In the genomic region with DNA sequence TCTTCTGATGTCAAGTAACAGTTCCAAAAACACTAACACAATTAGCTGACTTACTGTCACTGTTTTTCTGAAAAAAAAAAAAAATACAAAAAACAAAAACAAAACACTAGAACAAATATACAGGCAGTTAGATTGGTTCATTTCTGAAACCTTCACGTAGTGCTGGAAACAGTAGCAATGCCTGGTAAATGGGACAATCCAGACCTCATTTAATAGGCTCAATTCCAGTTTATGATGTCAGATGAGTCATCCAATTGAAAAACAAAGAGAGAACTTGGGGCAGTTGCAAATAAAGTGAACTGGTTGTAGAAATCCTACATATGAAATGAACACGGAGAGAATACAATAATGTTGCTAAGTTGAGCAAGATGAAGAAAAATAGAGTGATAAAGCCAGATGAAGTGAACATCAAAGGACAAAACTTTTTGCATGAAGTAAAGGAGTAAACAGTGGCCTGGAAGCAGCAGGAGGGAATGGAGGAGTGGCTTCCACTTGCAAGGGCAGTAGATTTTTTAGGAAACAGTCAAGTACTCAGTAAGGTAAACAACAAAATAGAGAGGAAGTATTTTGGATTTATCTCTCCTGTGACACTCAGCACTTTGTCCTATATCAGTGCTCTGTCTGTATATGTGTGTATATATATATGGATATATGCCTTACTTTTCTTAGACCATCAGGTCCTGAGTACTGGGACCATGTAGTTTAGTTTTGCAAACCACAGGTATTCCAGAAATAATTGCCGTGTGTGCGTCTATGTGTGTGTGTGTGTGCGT, we compare ENCODE assay signal across 1 cellular context.
TF ChIP-seq lines count a peak whose summit lies in the region.

No MANE protein-coding gene starts in this region.

TF ChIP-seq in K562, 482 proteins besides CTCF, POLR2A, EP300 and RAD21 (continued from another document and continues in another):
- TF ChIP-seq STAG1 (CRISPR knock-in tag; IDR thresholded peaks at IDR 0.05; ENCODE audit: borderline replicate concordance), result no peak
- no peak for TF ChIP-seq PPARD (CRISPR knock-in tag; IDR thresholded peaks at IDR 0.05)
- TF ChIP-seq ILK (tag; IDR thresholded peaks at IDR 0.05; ENCODE audit: borderline replicate concordance, low read depth), result no peak
- TF ChIP-seq, protein P1, sequence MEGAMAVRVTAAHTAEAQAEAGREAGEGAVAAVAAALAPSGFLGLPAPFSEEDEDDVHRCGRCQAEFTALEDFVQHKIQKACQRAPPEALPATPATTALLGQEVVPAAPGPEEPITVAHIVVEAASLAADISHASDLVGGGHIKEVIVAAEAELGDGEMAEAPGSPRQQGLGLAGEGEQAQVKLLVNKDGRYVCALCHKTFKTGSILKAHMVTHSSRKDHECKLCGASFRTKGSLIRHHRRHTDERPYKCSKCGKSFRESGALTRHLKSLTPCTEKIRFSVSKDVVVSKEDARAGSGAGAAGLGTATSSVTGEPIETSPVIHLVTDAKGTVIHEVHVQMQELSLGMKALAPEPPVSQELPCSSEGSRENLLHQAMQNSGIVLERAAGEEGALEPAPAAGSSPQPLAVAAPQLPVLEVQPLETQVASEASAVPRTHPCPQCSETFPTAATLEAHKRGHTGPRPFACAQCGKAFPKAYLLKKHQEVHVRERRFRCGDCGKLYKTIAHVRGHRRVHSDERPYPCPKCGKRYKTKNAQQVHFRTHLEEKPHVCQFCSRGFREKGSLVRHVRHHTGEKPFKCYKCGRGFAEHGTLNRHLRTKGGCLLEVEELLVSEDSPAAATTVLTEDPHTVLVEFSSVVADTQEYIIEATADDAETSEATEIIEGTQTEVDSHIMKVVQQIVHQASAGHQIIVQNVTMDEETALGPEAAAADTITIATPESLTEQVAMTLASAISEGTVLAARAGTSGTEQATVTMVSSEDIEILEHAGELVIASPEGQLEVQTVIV (CRISPR knock-in tag; IDR thresholded peaks at IDR 0.05; ENCODE audit: borderline replicate concordance), result no peak
- TF ChIP-seq, protein P2, sequence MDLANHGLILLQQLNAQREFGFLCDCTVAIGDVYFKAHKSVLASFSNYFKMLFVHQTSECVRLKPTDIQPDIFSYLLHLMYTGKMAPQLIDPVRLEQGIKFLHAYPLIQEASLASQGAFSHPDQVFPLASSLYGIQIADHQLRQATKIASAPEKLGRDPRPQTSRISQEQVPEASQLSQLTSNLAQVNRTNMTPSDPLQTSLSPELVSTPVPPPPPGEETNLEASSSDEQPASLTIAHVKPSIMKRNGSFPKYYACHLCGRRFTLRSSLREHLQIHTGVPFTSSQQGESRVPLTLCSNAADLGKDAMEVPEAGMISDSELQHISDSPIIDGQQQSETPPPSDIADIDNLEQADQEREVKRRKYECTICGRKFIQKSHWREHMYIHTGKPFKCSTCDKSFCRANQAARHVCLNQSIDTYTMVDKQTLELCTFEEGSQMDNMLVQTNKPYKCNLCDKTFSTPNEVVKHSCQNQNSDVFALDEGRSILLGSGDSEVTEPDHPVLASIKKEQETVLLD (IDR thresholded peaks at IDR 0.05), result no peak
- no peak for TF ChIP-seq L3MBTL2 (IDR thresholded peaks at IDR 0.05)
- no peak for TF ChIP-seq SREBF2 (CRISPR knock-in tag; IDR thresholded peaks at IDR 0.05)
- no peak for TF ChIP-seq ZNF436 (CRISPR knock-in tag; IDR thresholded peaks at IDR 0.05)
- TF ChIP-seq MEF2A (IDR thresholded peaks at IDR 0.05; ENCODE audit: control insufficient read depth, low read depth, low read length), result no peak
- TF ChIP-seq FOXA3 (CRISPR knock-in tag; conservative IDR thresholded peaks at IDR 0.05 in 1 of 2, IDR thresholded peaks at IDR 0.05 in 1 of 2), result peak in 1 of 2 experiments; percentile 86; a peak in 2 of 4 replicates
- no peak for TF ChIP-seq RHOXF2B (CRISPR knock-in tag; conservative IDR thresholded peaks at IDR 0.05)
- TF ChIP-seq, protein P3, sequence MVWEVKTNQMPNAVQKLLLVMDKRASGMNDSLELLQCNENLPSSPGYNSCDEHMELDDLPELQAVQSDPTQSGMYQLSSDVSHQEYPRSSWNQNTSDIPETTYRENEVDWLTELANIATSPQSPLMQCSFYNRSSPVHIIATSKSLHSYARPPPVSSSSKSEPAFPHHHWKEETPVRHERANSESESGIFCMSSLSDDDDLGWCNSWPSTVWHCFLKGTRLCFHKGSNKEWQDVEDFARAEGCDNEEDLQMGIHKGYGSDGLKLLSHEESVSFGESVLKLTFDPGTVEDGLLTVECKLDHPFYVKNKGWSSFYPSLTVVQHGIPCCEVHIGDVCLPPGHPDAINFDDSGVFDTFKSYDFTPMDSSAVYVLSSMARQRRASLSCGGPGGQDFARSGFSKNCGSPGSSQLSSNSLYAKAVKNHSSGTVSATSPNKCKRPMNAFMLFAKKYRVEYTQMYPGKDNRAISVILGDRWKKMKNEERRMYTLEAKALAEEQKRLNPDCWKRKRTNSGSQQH (CRISPR knock-in tag; IDR thresholded peaks at IDR 0.05), result no peak
- TF ChIP-seq, protein P4, sequence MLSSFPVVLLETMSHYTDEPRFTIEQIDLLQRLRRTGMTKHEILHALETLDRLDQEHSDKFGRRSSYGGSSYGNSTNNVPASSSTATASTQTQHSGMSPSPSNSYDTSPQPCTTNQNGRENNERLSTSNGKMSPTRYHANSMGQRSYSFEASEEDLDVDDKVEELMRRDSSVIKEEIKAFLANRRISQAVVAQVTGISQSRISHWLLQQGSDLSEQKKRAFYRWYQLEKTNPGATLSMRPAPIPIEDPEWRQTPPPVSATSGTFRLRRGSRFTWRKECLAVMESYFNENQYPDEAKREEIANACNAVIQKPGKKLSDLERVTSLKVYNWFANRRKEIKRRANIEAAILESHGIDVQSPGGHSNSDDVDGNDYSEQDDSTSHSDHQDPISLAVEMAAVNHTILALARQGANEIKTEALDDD (IDR thresholded peaks at IDR 0.05), result no peak
- TF ChIP-seq ZNF121 (CRISPR knock-in tag; conservative IDR thresholded peaks at IDR 0.05), result no peak
- TF ChIP-seq KDM1A (IDR thresholded peaks at IDR 0.05), result peak; percentile 44 to 56; a peak in 2 of 4 replicates
- no peak for TF ChIP-seq EGR1 (conservative IDR thresholded peaks at IDR 0.05)
- TF ChIP-seq TRIM28 (IDR thresholded peaks at IDR 0.05), result no peak
- peak; percentile 33; the same call in 1 of the 2 replicates for TF ChIP-seq DPF2 (IDR thresholded peaks at IDR 0.05)
- TF ChIP-seq YBX1 (IDR thresholded peaks at IDR 0.05), result no peak
- TF ChIP-seq ATF1 (CRISPR knock-in tag; IDR thresholded peaks at IDR 0.05), result no peak
- TF ChIP-seq ATF1 (tag; IDR thresholded peaks at IDR 0.05), result peak; percentile 55; the same call in 1 of the 2 replicates
- TF ChIP-seq ZNF316 (IDR thresholded peaks at IDR 0.05), result peak; percentile 29
- no peak; the same call in 1 of the 2 replicates for TF ChIP-seq CBFA2T2 (conservative IDR thresholded peaks at IDR 0.05)
- peak; percentile 3 for TF ChIP-seq BRD9 (IDR thresholded peaks at IDR 0.05; ENCODE audit: low read depth, partially characterized antibody)
- no peak for TF ChIP-seq FOXJ2 (tag; IDR thresholded peaks at IDR 0.05)
- TF ChIP-seq ETV5 (CRISPR knock-in tag; IDR thresholded peaks at IDR 0.05; ENCODE audit: low read depth), result no peak
- TF ChIP-seq SAFB2 (IDR thresholded peaks at IDR 0.05; ENCODE audit: borderline replicate concordance, low read depth, low read length, severe bottlenecking), result no peak
- no peak for TF ChIP-seq NONO (IDR thresholded peaks at IDR 0.05; ENCODE audit: low read depth in 2 of 2, low read length in 1 of 2)
- TF ChIP-seq BRF1 (IDR thresholded peaks at IDR 0.05; ENCODE audit: borderline replicate concordance, extremely low read depth, insufficient read length), result no peak
- TF ChIP-seq PML (IDR thresholded peaks at IDR 0.05; ENCODE audit: low read length), result no peak
- TF ChIP-seq, protein P5, sequence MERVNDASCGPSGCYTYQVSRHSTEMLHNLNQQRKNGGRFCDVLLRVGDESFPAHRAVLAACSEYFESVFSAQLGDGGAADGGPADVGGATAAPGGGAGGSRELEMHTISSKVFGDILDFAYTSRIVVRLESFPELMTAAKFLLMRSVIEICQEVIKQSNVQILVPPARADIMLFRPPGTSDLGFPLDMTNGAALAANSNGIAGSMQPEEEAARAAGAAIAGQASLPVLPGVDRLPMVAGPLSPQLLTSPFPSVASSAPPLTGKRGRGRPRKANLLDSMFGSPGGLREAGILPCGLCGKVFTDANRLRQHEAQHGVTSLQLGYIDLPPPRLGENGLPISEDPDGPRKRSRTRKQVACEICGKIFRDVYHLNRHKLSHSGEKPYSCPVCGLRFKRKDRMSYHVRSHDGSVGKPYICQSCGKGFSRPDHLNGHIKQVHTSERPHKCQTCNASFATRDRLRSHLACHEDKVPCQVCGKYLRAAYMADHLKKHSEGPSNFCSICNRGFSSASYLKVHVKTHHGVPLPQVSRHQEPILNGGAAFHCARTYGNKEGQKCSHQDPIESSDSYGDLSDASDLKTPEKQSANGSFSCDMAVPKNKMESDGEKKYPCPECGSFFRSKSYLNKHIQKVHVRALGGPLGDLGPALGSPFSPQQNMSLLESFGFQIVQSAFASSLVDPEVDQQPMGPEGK (CRISPR knock-in tag; IDR thresholded peaks at IDR 0.05; ENCODE audit: borderline replicate concordance), result no peak
- no peak for TF ChIP-seq ZNF253 (CRISPR knock-in tag; conservative IDR thresholded peaks at IDR 0.05)
- TF ChIP-seq, protein P6, sequence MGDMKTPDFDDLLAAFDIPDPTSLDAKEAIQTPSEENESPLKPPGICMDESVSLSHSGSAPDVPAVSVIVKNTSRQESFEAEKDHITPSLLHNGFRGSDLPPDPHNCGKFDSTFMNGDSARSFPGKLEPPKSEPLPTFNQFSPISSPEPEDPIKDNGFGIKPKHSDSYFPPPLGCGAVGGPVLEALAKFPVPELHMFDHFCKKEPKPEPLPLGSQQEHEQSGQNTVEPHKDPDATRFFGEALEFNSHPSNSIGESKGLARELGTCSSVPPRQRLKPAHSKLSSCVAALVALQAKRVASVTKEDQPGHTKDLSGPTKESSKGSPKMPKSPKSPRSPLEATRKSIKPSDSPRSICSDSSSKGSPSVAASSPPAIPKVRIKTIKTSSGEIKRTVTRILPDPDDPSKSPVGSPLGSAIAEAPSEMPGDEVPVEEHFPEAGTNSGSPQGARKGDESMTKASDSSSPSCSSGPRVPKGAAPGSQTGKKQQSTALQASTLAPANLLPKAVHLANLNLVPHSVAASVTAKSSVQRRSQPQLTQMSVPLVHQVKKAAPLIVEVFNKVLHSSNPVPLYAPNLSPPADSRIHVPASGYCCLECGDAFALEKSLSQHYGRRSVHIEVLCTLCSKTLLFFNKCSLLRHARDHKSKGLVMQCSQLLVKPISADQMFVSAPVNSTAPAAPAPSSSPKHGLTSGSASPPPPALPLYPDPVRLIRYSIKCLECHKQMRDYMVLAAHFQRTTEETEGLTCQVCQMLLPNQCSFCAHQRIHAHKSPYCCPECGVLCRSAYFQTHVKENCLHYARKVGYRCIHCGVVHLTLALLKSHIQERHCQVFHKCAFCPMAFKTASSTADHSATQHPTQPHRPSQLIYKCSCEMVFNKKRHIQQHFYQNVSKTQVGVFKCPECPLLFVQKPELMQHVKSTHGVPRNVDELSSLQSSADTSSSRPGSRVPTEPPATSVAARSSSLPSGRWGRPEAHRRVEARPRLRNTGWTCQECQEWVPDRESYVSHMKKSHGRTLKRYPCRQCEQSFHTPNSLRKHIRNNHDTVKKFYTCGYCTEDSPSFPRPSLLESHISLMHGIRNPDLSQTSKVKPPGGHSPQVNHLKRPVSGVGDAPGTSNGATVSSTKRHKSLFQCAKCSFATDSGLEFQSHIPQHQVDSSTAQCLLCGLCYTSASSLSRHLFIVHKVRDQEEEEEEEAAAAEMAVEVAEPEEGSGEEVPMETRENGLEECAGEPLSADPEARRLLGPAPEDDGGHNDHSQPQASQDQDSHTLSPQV (IDR thresholded peaks at IDR 0.05), result peak; percentile 53; the same call in 1 of the 2 replicates
- TF ChIP-seq NR2F6 (CRISPR knock-in tag; IDR thresholded peaks at IDR 0.05), result no peak
- no peak for TF ChIP-seq JUND (IDR thresholded peaks at IDR 0.05; ENCODE audit: borderline replicate concordance, low read depth, low read length)
- peak; percentile 84 for TF ChIP-seq JUND (tag; IDR thresholded peaks at IDR 0.05; ENCODE audit: borderline replicate concordance, low read depth, low read length)
- no peak for TF ChIP-seq PRPF4 (IDR thresholded peaks at IDR 0.05; ENCODE audit: insufficient read depth, low read depth, low read length, poor library complexity, severe bottlenecking)
- TF ChIP-seq SMARCA5 (IDR thresholded peaks at IDR 0.05), result 0 out of 2 replicates have a peak, but pooled peaks have one; percentile 12
- no peak for TF ChIP-seq SMARCB1 (IDR thresholded peaks at IDR 0.05; ENCODE audit: insufficient read length, low read depth)
- TF ChIP-seq ZNF274 (IDR thresholded peaks at IDR 0.05; ENCODE audit: borderline replicate concordance, low read depth, low read length), result no peak
- peak in 1 of 2 experiments; percentile 66 for TF ChIP-seq NCOA2 (IDR thresholded peaks at IDR 0.05; ENCODE audit: partially characterized antibody in 2 of 2)
- TF ChIP-seq CREB1 (IDR thresholded peaks at IDR 0.05), result no peak
- no peak for TF ChIP-seq CREB1 (CRISPR knock-in tag; IDR thresholded peaks at IDR 0.05)
- TF ChIP-seq, protein P7, sequence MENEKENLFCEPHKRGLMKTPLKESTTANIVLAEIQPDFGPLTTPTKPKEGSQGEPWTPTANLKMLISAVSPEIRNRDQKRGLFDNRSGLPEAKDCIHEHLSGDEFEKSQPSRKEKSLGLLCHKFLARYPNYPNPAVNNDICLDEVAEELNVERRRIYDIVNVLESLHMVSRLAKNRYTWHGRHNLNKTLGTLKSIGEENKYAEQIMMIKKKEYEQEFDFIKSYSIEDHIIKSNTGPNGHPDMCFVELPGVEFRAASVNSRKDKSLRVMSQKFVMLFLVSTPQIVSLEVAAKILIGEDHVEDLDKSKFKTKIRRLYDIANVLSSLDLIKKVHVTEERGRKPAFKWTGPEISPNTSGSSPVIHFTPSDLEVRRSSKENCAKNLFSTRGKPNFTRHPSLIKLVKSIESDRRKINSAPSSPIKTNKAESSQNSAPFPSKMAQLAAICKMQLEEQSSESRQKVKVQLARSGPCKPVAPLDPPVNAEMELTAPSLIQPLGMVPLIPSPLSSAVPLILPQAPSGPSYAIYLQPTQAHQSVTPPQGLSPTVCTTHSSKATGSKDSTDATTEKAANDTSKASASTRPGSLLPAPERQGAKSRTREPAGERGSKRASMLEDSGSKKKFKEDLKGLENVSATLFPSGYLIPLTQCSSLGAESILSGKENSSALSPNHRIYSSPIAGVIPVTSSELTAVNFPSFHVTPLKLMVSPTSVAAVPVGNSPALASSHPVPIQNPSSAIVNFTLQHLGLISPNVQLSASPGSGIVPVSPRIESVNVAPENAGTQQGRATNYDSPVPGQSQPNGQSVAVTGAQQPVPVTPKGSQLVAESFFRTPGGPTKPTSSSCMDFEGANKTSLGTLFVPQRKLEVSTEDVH (IDR thresholded peaks at IDR 0.05; ENCODE audit: low read depth, partially characterized antibody), result no peak
- no peak for TF ChIP-seq ZNF644 (tag; IDR thresholded peaks at IDR 0.05; ENCODE audit: low read depth)
- TF ChIP-seq HDAC6 (IDR thresholded peaks at IDR 0.05; ENCODE audit: low read depth, low read length), result no peak
- no peak for TF ChIP-seq HDAC8 (tag; IDR thresholded peaks at IDR 0.05)
- TF ChIP-seq, protein P8, sequence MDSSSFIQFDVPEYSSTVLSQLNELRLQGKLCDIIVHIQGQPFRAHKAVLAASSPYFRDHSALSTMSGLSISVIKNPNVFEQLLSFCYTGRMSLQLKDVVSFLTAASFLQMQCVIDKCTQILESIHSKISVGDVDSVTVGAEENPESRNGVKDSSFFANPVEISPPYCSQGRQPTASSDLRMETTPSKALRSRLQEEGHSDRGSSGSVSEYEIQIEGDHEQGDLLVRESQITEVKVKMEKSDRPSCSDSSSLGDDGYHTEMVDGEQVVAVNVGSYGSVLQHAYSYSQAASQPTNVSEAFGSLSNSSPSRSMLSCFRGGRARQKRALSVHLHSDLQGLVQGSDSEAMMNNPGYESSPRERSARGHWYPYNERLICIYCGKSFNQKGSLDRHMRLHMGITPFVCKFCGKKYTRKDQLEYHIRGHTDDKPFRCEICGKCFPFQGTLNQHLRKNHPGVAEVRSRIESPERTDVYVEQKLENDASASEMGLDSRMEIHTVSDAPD (CRISPR knock-in tag; IDR thresholded peaks at IDR 0.05), result no peak
- TF ChIP-seq SOX6 (IDR thresholded peaks at IDR 0.05), result 0 out of 2 replicates have a peak, but pooled peaks have one; percentile 22
- TF ChIP-seq ZNF76 (CRISPR knock-in tag; IDR thresholded peaks at IDR 0.05; ENCODE audit: borderline replicate concordance), result no peak
